ENCODE assay signal across 9 cellular contexts in the genomic region with DNA sequence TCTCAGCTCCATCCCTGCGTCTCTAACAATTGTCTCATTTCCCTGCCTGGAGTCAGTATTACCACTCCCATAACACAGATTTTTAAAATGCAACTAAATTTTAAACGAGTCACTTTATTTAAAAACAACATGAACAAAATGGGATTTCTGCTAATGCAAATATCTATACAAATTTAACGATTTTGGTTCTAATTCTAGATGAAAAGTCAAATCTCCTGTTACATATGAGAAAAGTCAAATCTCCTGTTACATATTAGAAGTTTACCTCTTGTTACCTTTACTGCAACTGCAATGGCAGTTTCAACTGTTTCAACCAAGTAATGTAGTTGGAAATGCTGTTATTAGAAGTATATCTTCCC. TPM values are rescaled to one million over a fixed set of nuclear protein-coding genes. Genes with fewer than 3 reads are reported as not detected.
A peak's percentile ranks its signal among the peaks of the same experiment; 100 is the strongest.
DNase-seq lines count a peak whose midpoint lies in the region; ATAC-seq and TF ChIP-seq lines count a peak whose summit lies in the region.
"Had no signal": no experiment of that assay in that cellular context is flagged by ENCODE, and none has a peak within 500 bp of the region (broad histone marks: within the 10 kb centered on the region; RNA-seq: fewer than 3 reads in every experiment).

No MANE protein-coding gene starts in this region.

- H3K4me1 ChIP-seq in aorta (ENCODE audit: control insufficient read depth in 1 of 2, insufficient read depth in 2 of 2, low read length in 2 of 2), result no peaks in the 10 kb centered on the region

- peaks cover 9% of the 10 kb centered on the region for H3K36me3 Mint-ChIP-seq in central memory CD8-positive, alpha-beta T cell (ENCODE audit: insufficient read depth)
- H3K36me3 Mint-ChIP-seq in natural killer cell, result peaks cover 19% of the 10 kb centered on the region

- H3K9me3 ChIP-seq in aorta (ENCODE audit: control insufficient read depth, low read length), result no peaks in the 10 kb centered on the region

- H3K36me3 ChIP-seq in aorta (ENCODE audit: control insufficient read depth in 1 of 2, insufficient read depth in 2 of 2, low read length in 1 of 2), result no peaks in the 10 kb centered on the region

- H3K4me1 Mint-ChIP-seq in central memory CD8-positive, alpha-beta T cell, result peaks cover 22% of the 10 kb centered on the region
- peaks cover 20 to 33% of the 10 kb centered on the region in 2 donors for H3K4me1 Mint-ChIP-seq in natural killer cell

- peak overlapping the region; percentile 90 for H3K27ac Mint-ChIP-seq in central memory CD8-positive, alpha-beta T cell (ENCODE audit: low read depth)
- H3K27ac Mint-ChIP-seq in natural killer cell, result peak overlapping the region; percentile 94 to 98

- H3K4me3 Mint-ChIP-seq in central memory CD8-positive, alpha-beta T cell, result peak overlapping the region; percentile 82
- peak overlapping the region; percentile 89 for H3K4me3 Mint-ChIP-seq in natural killer cell

- no peak for TF ChIP-seq CTCF in AG09309 (IDR thresholded peaks at IDR 0.05; ENCODE audit: control insufficient read depth, insufficient read depth, low read depth, low read length, missing control alignments)
- TF ChIP-seq CTCF in natural killer cell (IDR thresholded peaks at IDR 0.05), result peak; percentile 53

- DNase-seq in AG09309 (ENCODE audit: low read depth) (no peak), natural killer cell (no peak), T-helper 9 cell (no peak), aorta (no peak), left colon (no peak)
- no peak for DNase-seq in Jurkat, Clone E6-1 (ENCODE audit: low read depth, low spot score)
- no peak for DNase-seq in central memory CD8-positive, alpha-beta T cell (ENCODE audit: low spot score in 2 of 2)

- 16% methylated on average over 3 of the region's 3 CpGs for WGBS in aorta, 2 donors

- H3K27me3 Mint-ChIP-seq in central memory CD8-positive, alpha-beta T cell, result no peaks in the 10 kb centered on the region
- H3K27me3 Mint-ChIP-seq in natural killer cell (ENCODE audit: low read depth in 2 of 2), result no peaks in the 10 kb centered on the region

- intact Hi-C loops in natural killer cell (cut with micrococcal nuclease), result loop anchor here (1.0 to 10.0 kb wide), 3 partner anchors 10 to 1033 kb away; a partner anchor contains a TSS
- intact Hi-C loops in aorta (cut with DNase I), result no loop called here
- intact Hi-C loops in left colon (cut with DNase I, micrococcal nuclease), result no loop called here

- H3K4me3 ChIP-seq in AG09309 (ENCODE audit: control insufficient read depth, low read depth, low read length) (peak overlapping the region; percentile 65), aorta (ENCODE audit: low read length in 2 of 2) (peak overlapping the region in 1 of 2 donors; percentile 24)
- H3K4me3 ChIP-seq in Jurkat, Clone E6-1 (ENCODE audit: low read length), result peak overlapping the region; percentile 72

- H3K9me3 Mint-ChIP-seq in central memory CD8-positive, alpha-beta T cell, result peaks cover 5% of the 10 kb centered on the region
- peaks cover 2 to 5% of the 10 kb centered on the region in 2 donors for H3K9me3 Mint-ChIP-seq in natural killer cell

- H3K27ac ChIP-seq in aorta (ENCODE audit: low read depth in 1 of 2, low read length in 2 of 2), result no peak overlapping the region

- ATAC-seq in central memory CD8-positive, alpha-beta T cell (replicated peaks; ENCODE audit: extremely low read depth, poor library complexity, severe bottlenecking), result no peak
- ATAC-seq in natural killer cell (no peak), aorta (ENCODE audit: low FRiP score) (no peak), left colon (no peak), GM21526 (IDR thresholded peaks at IDR 0.05; ENCODE audit: low FRiP score, unreplicated experiment) (no peak)

- H3K27me3 ChIP-seq in aorta (ENCODE audit: control insufficient read depth in 1 of 2, insufficient read depth in 2 of 2, low read length in 1 of 2), result no peaks in the 10 kb centered on the region

RNA-seq across cellular contexts. Expression of a gene that starts 0.6 kb away (rescaled TPM):
- polyA plus RNA-seq in Jurkat, Clone E6-1 (2012; ENCODE audit: insufficient read depth, insufficient read length), result 151 TPM
- 1 to 10 TPM; 3.1 to 6.6 (median 4.3) TPM for total RNA-seq in natural killer cell
- total RNA-seq in aorta, result 10 to 100 TPM in 1 of 2 donors, 1 to 10 TPM in 1; 10.0 to 10.5 TPM
- polyA plus RNA-seq in aorta, result 10 to 100 TPM; 35.0 to 51.5 TPM
- total RNA-seq in left colon, result 1 to 10 TPM; 2.2 to 3.2 TPM

RNA-seq across cellular contexts. Expression of a gene that starts 57.4 kb away (rescaled TPM):
- not detected for polyA plus RNA-seq in Jurkat, Clone E6-1 (2012; ENCODE audit: insufficient read depth, insufficient read length)
- total RNA-seq in natural killer cell (not detected), aorta (under 1 TPM; 0.16 to 0.48 TPM), left colon (not detected)
- polyA plus RNA-seq in aorta, result not detected
- total RNA-seq: dermis microvascular lymphatic vessel endothelial cell had no signal
